Comparison of ENCODE assay signal across 34 cellular contexts in the genomic region with DNA sequence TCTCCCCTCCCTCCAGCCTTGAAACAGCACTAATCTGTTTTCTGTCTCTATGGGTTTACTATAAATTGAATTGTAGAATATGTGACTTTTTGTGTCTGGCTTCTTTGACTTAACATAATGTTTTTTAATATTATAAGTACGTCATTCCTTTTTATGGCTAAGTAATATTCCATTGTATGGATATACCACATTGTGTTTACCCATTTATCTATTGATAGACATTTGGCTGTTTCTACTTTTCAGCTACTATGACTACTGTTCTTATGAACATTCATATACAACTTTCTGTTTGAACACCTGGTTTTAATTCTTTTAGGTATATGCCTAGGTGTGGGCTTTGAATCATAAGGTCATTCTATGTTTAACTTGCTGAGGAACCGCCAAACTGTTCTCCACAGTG.
"Had no signal": no experiment of that assay in that cellular context is flagged by ENCODE, and none has a peak within 500 bp of the region (broad histone marks: within the 10 kb centered on the region; RNA-seq: fewer than 3 reads in every experiment).

No MANE protein-coding gene starts in this region.

- H3K9me3 ChIP-seq: MG63 had no signal

- H3K4me2 ChIP-seq: KMS-11 had no signal

- H3K27me3 ChIP-seq: MG63 had no signal

- H3K36me3 ChIP-seq: MG63 had no signal

- DNase-seq: Karpas-422, Kasumi-1, MG63, MM.1S, MV-4-11, NCI-H1048, NCI-H1092, NCI-H1092 treated with DMSO at 0.1 percent for 48 hours, NCI-H1105, NCI-H1105 treated with DMSO at 0.1 percent for 48 hours, NCI-H1417, NCI-H1417 treated with DMSO at 0.1 percent for 48 hours, NCI-H1436, NCI-H1436 treated with DMSO at 0.1 percent for 48 hours, NCI-H146, NCI-H1694, NCI-H1694 treated with DMSO at 0.1 percent for 48 hours, NCI-H187, NCI-H187 treated with DMSO at 0.1 percent for 48 hours, NCI-H1930, NCI-H2029, NCI-H2029 treated with DMSO at 0.1 percent for 48 hours, NCI-H2081, NCI-H2081 treated with DMSO at 0.1 percent for 48 hours, NCI-H2107, NCI-H2171, NCI-H2171 treated with DMSO at 0.1 percent for 48 hours, NCI-H2227 treated with DMSO at 0.1 percent for 48 hours, NCI-H226, NCI-H345, NCI-H446, NCI-H446 treated with DMSO at 0.1 percent for 48 hours, NCI-H510A had no signal

- H3K9ac ChIP-seq: KMS-11 had no signal

- H3K4me3 ChIP-seq: MG63 had no signal

- H3K27ac ChIP-seq: KMS-11 had no signal
